In genomic region chr10:87551324-87551723, GRCh38 we compare ENCODE assay signal across 21 cellular contexts. TPM values are rescaled to one million over a fixed set of nuclear protein-coding genes. Genes with fewer than 3 reads are reported as not detected.
DNase-seq lines count a peak whose midpoint lies in the region; ATAC-seq lines count a peak whose summit lies in the region.
"Had no signal": no experiment of that assay in that cellular context is flagged by ENCODE, and none has a peak within 500 bp of the region (broad histone marks: within the 10 kb centered on the region; RNA-seq: fewer than 3 reads in every experiment).

No MANE protein-coding gene starts in this region.

- H3K27ac Mint-ChIP-seq in activated T-cell treated with anti-CD3 and anti-CD28 coated beads, Interleukin-2, amount 50 U/mL, for 72 hours: no peak overlapping the region
- H3K27ac Mint-ChIP-seq in activated T-cell treated with anti-CD3 and anti-CD28 coated beads, Interleukin-2, amount 50 U/mL, for 24 hours: no peak overlapping the region
- H3K27ac Mint-ChIP-seq in stimulated activated naive CD8-positive, alpha-beta T cell treated with anti-CD3 and anti-CD28 coated beads, Interleukin-15, amount 100 ng/mL, for 72 hours: no peak overlapping the region

- in situ Hi-C loops in G401 (cut with HindIII; ENCODE audit: low sequenced_read_pairs): no loop called here

- peaks cover 3 to 12% of the 10 kb centered on the region in 2 donors for H3K36me3 Mint-ChIP-seq in activated T-cell treated with anti-CD3 and anti-CD28 coated beads, Interleukin-2, amount 50 U/mL, for 72 hours (ENCODE audit: insufficient read depth in 2 of 2)
- peaks cover 38% of the 10 kb centered on the region for H3K36me3 Mint-ChIP-seq in activated T-cell treated with anti-CD3 and anti-CD28 coated beads, Interleukin-2, amount 50 U/mL, for 24 hours (ENCODE audit: low read depth)

- ATAC-seq in activated T-cell treated with anti-CD3 and anti-CD28 coated beads, Interleukin-2, amount 50 U/mL, for 72 hours (replicated peaks in 1 of 2): peak; percentile 56 to 69
- peak; percentile 76 for ATAC-seq in stimulated activated naive CD8-positive, alpha-beta T cell treated with anti-CD3 and anti-CD28 coated beads, Interleukin-15, amount 100 ng/mL, for 72 hours
- no peak for ATAC-seq in HG03354 (IDR thresholded peaks at IDR 0.05; ENCODE audit: poor library complexity, severe bottlenecking, unreplicated experiment)
- ATAC-seq: PC-3 had no signal

- no peak for DNase-seq in activated T-cell treated with anti-CD3 and anti-CD28 coated beads, Interleukin-2, amount 50 U/mL, for 72 hours
- no peak for DNase-seq in activated T-cell treated with anti-CD3 and anti-CD28 coated beads, Interleukin-2, amount 50 U/mL, for 24 hours
- peak; percentile 30 for DNase-seq in OCI-M1 (lab: John Stamatoyannopoulos, UW)
- peak; percentile 12 for DNase-seq in myocyte (ENCODE audit: low read depth)
- DNase-seq in stimulated activated naive CD8-positive, alpha-beta T cell treated with anti-CD3 and anti-CD28 coated beads, Interleukin-15, amount 100 ng/mL, for 72 hours: no peak
- DNase-seq in G401 (ENCODE audit: low spot score): no peak
- no peak for DNase-seq in SW480 (ENCODE audit: low spot score)
- DNase-seq: CD8-positive, alpha-beta memory T cell; GF-D8; HCEC 1CT; IMR-90; NCI-H1048; NCI-H1436; NCI-H187 treated with DMSO at 0.1 percent for 48 hours; NCI-H2107; NCI-H446 treated with DMSO at 0.1 percent for 48 hours; NCI-H526 treated with DMSO at 0.1 percent for 48 hours; PC-3; Right ventricle myocardium superior had no signal

- H3K9me3 Mint-ChIP-seq in activated T-cell treated with anti-CD3 and anti-CD28 coated beads, Interleukin-2, amount 50 U/mL, for 72 hours: peaks cover 0 to 1% of the 10 kb centered on the region in 2 donors
- H3K9me3 Mint-ChIP-seq in activated T-cell treated with anti-CD3 and anti-CD28 coated beads, Interleukin-2, amount 50 U/mL, for 24 hours: no peaks in the 10 kb centered on the region
- no peaks in the 10 kb centered on the region for H3K9me3 Mint-ChIP-seq in stimulated activated naive CD8-positive, alpha-beta T cell treated with anti-CD3 and anti-CD28 coated beads, Interleukin-15, amount 100 ng/mL, for 72 hours
- H3K9me3 Mint-ChIP-seq: CD8-positive, alpha-beta memory T cell; GM23338 had no signal

- H3K27me3 Mint-ChIP-seq in activated T-cell treated with anti-CD3 and anti-CD28 coated beads, Interleukin-2, amount 50 U/mL, for 72 hours (ENCODE audit: low read depth): no peaks in the 10 kb centered on the region
- no peaks in the 10 kb centered on the region for H3K27me3 Mint-ChIP-seq in activated T-cell treated with anti-CD3 and anti-CD28 coated beads, Interleukin-2, amount 50 U/mL, for 24 hours
- no peaks in the 10 kb centered on the region for H3K27me3 Mint-ChIP-seq in stimulated activated naive CD8-positive, alpha-beta T cell treated with anti-CD3 and anti-CD28 coated beads, Interleukin-15, amount 100 ng/mL, for 72 hours
- H3K27me3 Mint-ChIP-seq: CD8-positive, alpha-beta memory T cell had no signal

- no peak overlapping the region for H3K4me3 Mint-ChIP-seq in activated T-cell treated with anti-CD3 and anti-CD28 coated beads, Interleukin-2, amount 50 U/mL, for 72 hours
- no peak overlapping the region for H3K4me3 Mint-ChIP-seq in activated T-cell treated with anti-CD3 and anti-CD28 coated beads, Interleukin-2, amount 50 U/mL, for 24 hours
- no peak overlapping the region for H3K4me3 Mint-ChIP-seq in stimulated activated naive CD8-positive, alpha-beta T cell treated with anti-CD3 and anti-CD28 coated beads, Interleukin-15, amount 100 ng/mL, for 72 hours
- H3K4me3 Mint-ChIP-seq: CD8-positive, alpha-beta memory T cell; GM23338 had no signal

- peaks cover 22% of the 10 kb centered on the region for H3K4me1 Mint-ChIP-seq in activated T-cell treated with anti-CD3 and anti-CD28 coated beads, Interleukin-2, amount 50 U/mL, for 72 hours (ENCODE audit: low read depth)
- peaks cover 23% of the 10 kb centered on the region for H3K4me1 Mint-ChIP-seq in activated T-cell treated with anti-CD3 and anti-CD28 coated beads, Interleukin-2, amount 50 U/mL, for 24 hours (ENCODE audit: low read depth)
- peaks cover 17% of the 10 kb centered on the region for H3K4me1 Mint-ChIP-seq in stimulated activated naive CD8-positive, alpha-beta T cell treated with anti-CD3 and anti-CD28 coated beads, Interleukin-15, amount 100 ng/mL, for 72 hours

RNA-seq across cellular contexts. Expression of gene MINPP1, which starts 46.6 kb away (rescaled TPM):
- total RNA-seq in activated T-cell treated with anti-CD3 and anti-CD28 coated beads, Interleukin-2, amount 50 U/mL, for 72 hours: 10 to 100 TPM; 10.5 to 12.4 TPM
- total RNA-seq in myocyte: 23.9 and 24.9 TPM in 2 replicates
- 14.5 TPM for polyA plus RNA-seq in myocyte (2012)
- total RNA-seq in G401 (2014; rRNA removed; shearing (Covaris generic)): 27.0 and 42.8 TPM in 2 replicates

Comparison
In these comparisons a context has a peak if more than half of its experiments do, and no peak if none do; other contexts are left out.
1. DNase-seq: peak in OCI-M1 (single experiment) and myocyte (single experiment); none in activated T-cell treated with anti-CD3 and anti-CD28 coated beads, Interleukin-2, amount 50 U/mL, for 72 hours (0 of 2), activated T-cell treated with anti-CD3 and anti-CD28 coated beads, Interleukin-2, amount 50 U/mL, for 24 hours (single experiment), stimulated activated naive CD8-positive, alpha-beta T cell treated with anti-CD3 and anti-CD28 coated beads, Interleukin-15, amount 100 ng/mL, for 72 hours (0 of 2), G401 (single experiment) and SW480 (single experiment).